11 cellular contexts compared by ENCODE assay signal in genomic region chr12:30797689-30798088, GRCh38. TPM values are rescaled to one million over a fixed set of nuclear protein-coding genes. Genes with fewer than 3 reads are reported as not detected.
A peak's percentile ranks its signal among the peaks of the same experiment; 100 is the strongest.
DNase-seq lines count a peak whose midpoint lies in the region; ATAC-seq, FAIRE-seq and TF ChIP-seq lines count a peak whose summit lies in the region.
"Had no signal": no experiment of that assay in that cellular context is flagged by ENCODE, and none has a peak within 500 bp of the region (broad histone marks: within the 10 kb centered on the region; RNA-seq: fewer than 3 reads in every experiment).

No MANE protein-coding gene starts in this region.

- FAIRE-seq in urothelium cell line (lab: Jason Lieb, UNC): no peak
- FAIRE-seq: GM18507 had no signal

- POLR2A ChIA-PET in T-cell (lab: Charles Lee): no interaction called here

- peaks cover 20% of the 10 kb centered on the region for H3K27me3 Mint-ChIP-seq in activated naive CD8-positive, alpha-beta T cell
- peaks cover 52% of the 10 kb centered on the region for H3K27me3 Mint-ChIP-seq in activated naive CD8-positive, alpha-beta T cell treated with anti-CD3 and anti-CD28 coated beads for 36 hours
- H3K27me3 Mint-ChIP-seq in T-cell: peaks cover 37 to 51% of the 10 kb centered on the region in 2 donors

- ATAC-seq in T-cell (replicated peaks in 1 of 4): no peak

- no peak for DNase-seq in activated naive CD8-positive, alpha-beta T cell treated with anti-CD3 and anti-CD28 coated beads for 36 hours
- no peak for DNase-seq in T-cell
- DNase-seq in fibroblast of villous mesenchyme (ENCODE audit: low read depth): peak; percentile 5
- DNase-seq in urothelium cell line (ENCODE audit: low spot score): peak; percentile 20
- DNase-seq in NCI-H1048 (lab: John Stamatoyannopoulos, UW): no peak
- DNase-seq in Ammon's horn (ENCODE audit: low spot score): no peak
- DNase-seq in activated CD4-positive, alpha-beta T cell treated with anti-CD3 and anti-CD28 coated beads, Interleukin-2, amount 50 U/mL, for 48 hours: no peak
- DNase-seq: cortex of kidney, NCI-H2171 had no signal

- TF ChIP-seq CTCF in fibroblast of villous mesenchyme (IDR thresholded peaks at IDR 0.05; ENCODE audit: insufficient read depth, low read depth, low read length): peak; percentile 13

- H3K27ac Mint-ChIP-seq in activated naive CD8-positive, alpha-beta T cell: no peak overlapping the region
- H3K27ac Mint-ChIP-seq in activated naive CD8-positive, alpha-beta T cell treated with anti-CD3 and anti-CD28 coated beads for 36 hours: no peak overlapping the region
- H3K27ac Mint-ChIP-seq in T-cell: no peak overlapping the region

- H3K4me3 ChIP-seq in fibroblast of villous mesenchyme (ENCODE audit: low read depth, low read length): no peak overlapping the region

- CTCF ChIA-PET in T-cell (lab: Charles Lee): no interaction called here

- H3K9me3 Mint-ChIP-seq in activated naive CD8-positive, alpha-beta T cell (ENCODE audit: low read depth): no peaks in the 10 kb centered on the region
- no peaks in the 10 kb centered on the region for H3K9me3 Mint-ChIP-seq in activated naive CD8-positive, alpha-beta T cell treated with anti-CD3 and anti-CD28 coated beads for 36 hours
- H3K9me3 Mint-ChIP-seq in T-cell: no peaks in the 10 kb centered on the region

- H3K4me3 Mint-ChIP-seq in activated naive CD8-positive, alpha-beta T cell: peak overlapping the region; percentile 63
- H3K4me3 Mint-ChIP-seq in activated naive CD8-positive, alpha-beta T cell treated with anti-CD3 and anti-CD28 coated beads for 36 hours: no peak overlapping the region
- H3K4me3 Mint-ChIP-seq in T-cell: peak overlapping the region; percentile 36 to 74 (median 50)

- H3K4me1 Mint-ChIP-seq in activated naive CD8-positive, alpha-beta T cell (ENCODE audit: low read depth): peaks cover 18% of the 10 kb centered on the region
- H3K4me1 Mint-ChIP-seq in activated naive CD8-positive, alpha-beta T cell treated with anti-CD3 and anti-CD28 coated beads for 36 hours: peaks cover 13% of the 10 kb centered on the region
- peaks cover 13 to 22% (median 17%) of the 10 kb centered on the region in 3 donors for H3K4me1 Mint-ChIP-seq in T-cell

- H3K36me3 Mint-ChIP-seq in activated naive CD8-positive, alpha-beta T cell: no peaks in the 10 kb centered on the region
- H3K36me3 Mint-ChIP-seq in activated naive CD8-positive, alpha-beta T cell treated with anti-CD3 and anti-CD28 coated beads for 36 hours: peaks cover 2% of the 10 kb centered on the region
- H3K36me3 Mint-ChIP-seq in T-cell: no peaks in the 10 kb centered on the region

RNA-seq across cellular contexts. Expression of gene CAPRIN2, which starts 42.9 kb away (rescaled TPM):
- 1 to 10 TPM; 6.7 to 8.6 TPM for total RNA-seq in activated naive CD8-positive, alpha-beta T cell treated with anti-CD3 and anti-CD28 coated beads for 36 hours
- total RNA-seq in T-cell (10 to 100 TPM; 26.3 to 38.9 (median 33.3) TPM), fibroblast of villous mesenchyme (19.0 and 19.4 TPM in 2 replicates)

Comparison
In these comparisons a context has a peak if more than half of its experiments do, and no peak if none do; other contexts are left out.
1. DNase-seq: peak in fibroblast of villous mesenchyme (single experiment) and urothelium cell line (single experiment); none in activated naive CD8-positive, alpha-beta T cell treated with anti-CD3 and anti-CD28 coated beads for 36 hours (single experiment), T-cell (0 of 34), NCI-H1048 (single experiment), Ammon's horn (single experiment) and activated CD4-positive, alpha-beta T cell treated with anti-CD3 and anti-CD28 coated beads, Interleukin-2, amount 50 U/mL, for 48 hours (0 of 2).